Comparison of ENCODE assay signal across 23 cellular contexts in genomic region chr1:95179205-95180001, GRCh38. TPM values are rescaled to one million over a fixed set of nuclear protein-coding genes. Genes with fewer than 3 reads are reported as not detected.
DNase-seq lines count a peak whose midpoint lies in the region; ATAC-seq, FAIRE-seq and TF ChIP-seq lines count a peak whose summit lies in the region.
"Had no signal": no experiment of that assay in that cellular context is flagged by ENCODE, and none has a peak within 500 bp of the region (broad histone marks: within the 10 kb centered on the region; RNA-seq: fewer than 3 reads in every experiment).

No MANE protein-coding gene starts in this region.

- CTCF ChIA-PET in K562 (lab: Yijun Ruan, JAX; ENCODE audit: low intra/inter-chr PET ratio): no interaction called here

- in situ Hi-C loops in K562 (cut with MboI): no loop called here

- TF ChIP-seq POLR2A in K562 (conservative IDR thresholded peaks at IDR 0.05): no peak
- TF ChIP-seq POLR2A in sigmoid colon (IDR thresholded peaks at IDR 0.05): no peak

- H3K27ac ChIP-seq in K562 (ENCODE audit: extremely low read depth, low read depth, low read length) (peak overlapping the region; percentile 64), sigmoid colon (peak overlapping the region in 2 of 4 donors; percentile 30 to 58)
- H3K27ac ChIP-seq: body of pancreas, colonic mucosa, left lung, parathyroid adenoma, SJSA1, vagina had no signal

- peak overlapping the region; percentile 30 for H3K4me2 ChIP-seq in K562 (ENCODE audit: insufficient read depth, low read length)

- peak; percentile 97 for FAIRE-seq in K562 (lab: Jason Lieb, UNC)
- FAIRE-seq: D721Med, H54 had no signal

- H3K27me3 ChIP-seq in BE2C (no peaks in the 10 kb centered on the region), K562 (ENCODE audit: control insufficient read depth in 2 of 2, insufficient read depth in 2 of 2, low read length in 2 of 2) (no peaks in the 10 kb centered on the region), sigmoid colon (no peaks in the 10 kb centered on the region)
- H3K27me3 ChIP-seq: body of pancreas, colonic mucosa, left lung, SJSA1, vagina had no signal

- no TSS peak for BruUV-seq in K562 (replicated peaks; lab: Mats Ljungman, UMichigan)

- TF ChIP-seq CTCF in BE2C (IDR thresholded peaks at IDR 0.05; ENCODE audit: low read depth, low read length) (no peak), K562 (IDR thresholded peaks at IDR 0.05 in 2 of 3, conservative IDR thresholded peaks at IDR 0.05 in 1 of 3; ENCODE audit: insufficient read depth in 2 of 3, low read depth in 1 of 3, low read length in 3 of 3) (0 out of 6 replicates have a peak, but pooled peaks of 1 of the 3 experiments have one; percentile 2), sigmoid colon (IDR thresholded peaks at IDR 0.05) (no peak)

- POLR2A ChIA-PET in K562 (lab: Yijun Ruan, JAX): interaction anchor here (0.6 to 2.4 kb wide), 10 partner anchors 11 to 64 kb away, joined by 3 to 14 read pairs (median 4); partner anchors contain the start of gene TLCD4

- no peaks in the 10 kb centered on the region for H3K79me2 ChIP-seq in K562 (ENCODE audit: control insufficient read depth, insufficient read depth, low read length)
- H3K79me2 ChIP-seq: parathyroid adenoma had no signal

- no peaks in the 10 kb centered on the region for H3K9me3 ChIP-seq in BE2C
- H3K9me3 ChIP-seq in K562 (replicated peaks; ENCODE audit: control insufficient read depth, insufficient read depth, low read depth, low read length): no peaks in the 10 kb centered on the region
- H3K9me3 ChIP-seq in sigmoid colon: no peaks in the 10 kb centered on the region
- H3K9me3 ChIP-seq: body of pancreas, colonic mucosa, left lung, SJSA1, vagina had no signal

- 0 out of 4 replicates have a peak, but pooled peaks of 1 of the 2 experiments have one; percentile 11 for TF ChIP-seq RAD21 in K562 (CRISPR knock-in tag; conservative IDR thresholded peaks at IDR 0.05 in 1 of 2, IDR thresholded peaks at IDR 0.05 in 1 of 2)

- DNase-seq in BE2C: peak; percentile 30
- DNase-seq in NCI-H446 treated with DMSO at 0.1 percent for 48 hours (lab: John Stamatoyannopoulos, UW): peak; percentile 50
- peak; percentile 74 to 92 (median 86) for DNase-seq in K562 (ENCODE audit: extremely low read depth in 1 of 4, low spot score in 3 of 4)
- no peak for DNase-seq in left ventricle myocardium superior
- no peak for DNase-seq in retina
- DNase-seq in NCI-H1048 (lab: John Stamatoyannopoulos, UW): no peak
- no peak for DNase-seq in sigmoid colon
- DNase-seq: activated CD4-positive, alpha-beta memory T cell treated with anti-CD3 and anti-CD28 coated beads, Interleukin-2, amount 10 ng/mL, durations not matched to agents 7 days and 5 days; activated CD4-positive, CD25-positive, alpha-beta regulatory T cell; activated effector memory CD4-positive, alpha-beta T cell treated with anti-CD3 and anti-CD28 coated beads, Interleukin-2, amount 50 U/mL, for 16 hours; colonic mucosa; endodermal cell; glutamatergic neuron; left lung; NCI-H1436 treated with DMSO at 0.1 percent for 48 hours had no signal

- 24% methylated on average over 2 of the region's 2 CpGs for WGBS in K562 (ENCODE audit: insufficient coverage, low coverage, missing lambda C conversion rate)
- WGBS in sigmoid colon, 2 donors: 84 to 88% methylated on average over 2 of the region's 2 CpGs

- no peaks in the 10 kb centered on the region; the same call in 1 of the 2 replicates for H3K4me1 ChIP-seq in BE2C
- H3K4me1 ChIP-seq in K562 (replicated peaks in 1 of 2; ENCODE audit: control insufficient read depth in 2 of 2, insufficient read depth in 2 of 2, low read length in 2 of 2): peaks cover 14 to 20% of the 10 kb centered on the region in 2 experiments; a peak in 4 of 5 replicates
- peaks cover 0 to 39% (median 27%) of the 10 kb centered on the region in 4 donors for H3K4me1 ChIP-seq in sigmoid colon
- H3K4me1 ChIP-seq: colonic mucosa, left lung, parathyroid adenoma, SJSA1, vagina had no signal

- peak overlapping the region in 1 of 2 experiments; percentile 46; a peak in 2 of 4 replicates for H3K9ac ChIP-seq in K562 (ENCODE audit: insufficient read depth in 1 of 2, low read depth in 2 of 2, low read length in 2 of 2)
- H3K9ac ChIP-seq: parathyroid adenoma had no signal

- TF ChIP-seq EP300 in K562 (IDR thresholded peaks at IDR 0.05; ENCODE audit: low read length): peak; percentile 82
- no peak for TF ChIP-seq EP300 in sigmoid colon (IDR thresholded peaks at IDR 0.05)

- peak overlapping the region; percentile 36 for H2AFZ ChIP-seq in K562 (ENCODE audit: low read depth, low read length)
- H2AFZ ChIP-seq: parathyroid adenoma had no signal

- no peaks in the 10 kb centered on the region for H3K36me3 ChIP-seq in BE2C
- peaks cover 11% of the 10 kb centered on the region for H3K36me3 ChIP-seq in K562 (ENCODE audit: control insufficient read depth, insufficient read depth, low read length)
- no peaks in the 10 kb centered on the region for H3K36me3 ChIP-seq in sigmoid colon
- H3K36me3 ChIP-seq: colonic mucosa, left lung, SJSA1, vagina had no signal

- H3K9me1 ChIP-seq in K562 (ENCODE audit: control insufficient read depth, insufficient read depth, low read length): no peaks in the 10 kb centered on the region

- intact Hi-C loops in K562 (cut with micrococcal nuclease): loop anchor here (2.0 to 10.0 kb wide), 3 partner anchors 53 to 95 kb away; partner anchors contain the start of genes RWDD3 and TLCD4
- intact Hi-C loops in left ventricle myocardium superior (cut with micrococcal nuclease): loop anchor here (10.0 kb wide), 1 partner anchor 55 kb away; the partner anchor contains the start of gene RWDD3
- intact Hi-C loops in sigmoid colon (cut with DNase I): loop anchor here (5.0 kb wide), 1 partner anchor 62 kb away; the partner anchor contains the start of gene TLCD4

- H3K4me3 ChIP-seq in BE2C (ENCODE audit: low read depth, low read length): no peak overlapping the region
- H3K4me3 ChIP-seq in K562: no peak overlapping the region
- no peak overlapping the region for H3K4me3 ChIP-seq in sigmoid colon
- H3K4me3 ChIP-seq: body of pancreas, colonic mucosa, left lung, SJSA1, vagina had no signal

- ATAC-seq in K562: peak; percentile 98
- peak; percentile 77 for ATAC-seq in left ventricle myocardium superior
- no peak for ATAC-seq in HG02571 (IDR thresholded peaks at IDR 0.05; ENCODE audit: unreplicated experiment)
- ATAC-seq: body of pancreas, left lung, Panc1 had no signal

- H4K20me1 ChIP-seq in K562 (replicated peaks; ENCODE audit: control insufficient read depth, insufficient read depth, low read length): no peaks in the 10 kb centered on the region

TF ChIP-seq in K562, 482 proteins besides CTCF, POLR2A, EP300 and RAD21 (continues in another document):
- TF ChIP-seq ZNF609 (CRISPR knock-in tag; IDR thresholded peaks at IDR 0.05; ENCODE audit: borderline replicate concordance): no peak

RNA-seq across cellular contexts. Expression of gene RWDD3, which starts 54.6 kb away (rescaled TPM):
- 6.3 TPM for polyA plus RNA-seq in BE2C (2012; ENCODE audit: insufficient read depth, insufficient read length, low read depth)
- total RNA-seq in K562 (2011; cell fraction: chromatin; rRNA removed; ENCODE audit: low replicate concordance): 15.6 and 29.6 TPM in 2 replicates
- total RNA-seq in K562 (2011; cell fraction: nucleolus; rRNA removed): 9.2 and 13.3 TPM in 2 replicates
- total RNA-seq in K562 (2011; cell fraction: nucleoplasm; rRNA removed): 22.8 and 34.2 TPM in 2 replicates
- total RNA-seq in K562 (2014; rRNA removed) (21.6 and 26.1 TPM in 2 replicates), K562 (2014; rRNA removed; fragmentation: Illumina TruSeq; extraction: Trizol) (34.9 and 38.5 TPM in 2 replicates), K562 (2015; rRNA removed; fragmentation: Illumina TruSeq; extraction: Trizol) (33.5 and 34.5 TPM in 2 replicates), K562 (2021) (23.7 and 26.7 TPM in 2 replicates), left ventricle myocardium superior (15.9 TPM), sigmoid colon (10 to 100 TPM; 11.1 to 22.2 (median 16.7) TPM)
- polyA plus RNA-seq in K562 (2011; rRNA removed) (40.4 and 49.7 TPM in 2 replicates), K562 (2014; fragmentation: Illumina TruSeq; extraction: Trizol) (32.9 and 33.8 TPM in 2 replicates), K562 (2014; fragmentation: Nextera tagmentation; extraction: Ambion mirVana) (10 to 100 TPM; 52.7 to 65.0 TPM), K562 (2014; rRNA removed) (41.2 and 57.4 TPM in 2 replicates), sigmoid colon (10 to 100 TPM; 17.0 to 27.6 (median 23.1) TPM)
- 16.5 and 29.2 TPM in 2 replicates for polyA plus RNA-seq in K562 (2011; cell fraction: cytosol; rRNA removed)
- 51.5 and 52.0 TPM in 2 replicates for polyA plus RNA-seq in K562 (2011; cell fraction: nucleus; rRNA removed)
- 25.2 and 33.2 TPM in 2 replicates for polyA plus RNA-seq in K562 (2012)
- 16.2 and 16.4 TPM in 2 replicates for polyA minus RNA-seq in K562 (2011; rRNA and poly(A)+ RNA removed)
- polyA minus RNA-seq in K562 (2011; cell fraction: cytosol; rRNA and poly(A)+ RNA removed): 8.4 and 8.6 TPM in 2 replicates
- 14.5 and 20.5 TPM in 2 replicates for polyA minus RNA-seq in K562 (2011; cell fraction: nucleus; rRNA and poly(A)+ RNA removed)

Comparison
In these comparisons a context has a peak if more than half of its experiments do, and no peak if none do; other contexts are left out.
1. DNase-seq: peak in BE2C (single experiment), NCI-H446 treated with DMSO at 0.1 percent for 48 hours (single experiment) and K562 (4 of 4); none in left ventricle myocardium superior (single experiment), retina (single experiment), NCI-H1048 (single experiment) and sigmoid colon (single experiment).